ENCODE assay signal across 2 cellular contexts in genomic region chr12:29692237-29692636, GRCh38.
TF ChIP-seq lines count a peak whose summit lies in the region.

No MANE protein-coding gene starts in this region.

TF ChIP-seq in GM23338, 12 proteins besides CTCF, POLR2A, EP300 and RAD21 (continued from another document):
- TF ChIP-seq REST (IDR thresholded peaks at IDR 0.05; ENCODE audit: unreplicated experiment) (no peak), ZNF331 (CRISPR knock-in tag; IDR thresholded peaks at IDR 0.05; ENCODE audit: low read depth) (no peak), STAT1 (IDR thresholded peaks at IDR 0.05; ENCODE audit: unreplicated experiment) (no peak), POLR2AphosphoS5 (IDR thresholded peaks at IDR 0.05; ENCODE audit: low read depth) (no peak), JUNB (IDR thresholded peaks at IDR 0.05; ENCODE audit: unreplicated experiment) (no peak), EZH2 (IDR thresholded peaks at IDR 0.05; ENCODE audit: low read depth, unreplicated experiment) (no peak), NANOG (IDR thresholded peaks at IDR 0.05; ENCODE audit: borderline replicate concordance) (no peak), ETS1 (IDR thresholded peaks at IDR 0.05) (no peak), ZNF462 (CRISPR knock-in tag; IDR thresholded peaks at IDR 0.05) (no peak), ZNF114 (CRISPR knock-in tag; IDR thresholded peaks at IDR 0.05) (no peak), CREB1 (CRISPR knock-in tag; IDR thresholded peaks at IDR 0.05; ENCODE audit: low read depth) (no peak)
TF ChIP-seq in GM23338: peak in this region for 0.

TF ChIP-seq in GM12878, 131 proteins besides CTCF, POLR2A, EP300 and RAD21 (continued from another document and continues in another):
- TF ChIP-seq MYC (IDR thresholded peaks at IDR 0.05; ENCODE audit: insufficient read depth, insufficient read length, insufficient replicate concordance, low read length, severe bottlenecking), result no peak
- TF ChIP-seq PAX5 (IDR thresholded peaks at IDR 0.05; ENCODE audit: borderline replicate concordance, low read depth, low read length), result peak; percentile 30; the same call in 1 of the 2 replicates
- TF ChIP-seq RELB (IDR thresholded peaks at IDR 0.05; ENCODE audit: low read depth), result peak; percentile 73
- TF ChIP-seq ZNF687 (IDR thresholded peaks at IDR 0.05), result no peak
- TF ChIP-seq ZBTB33 (IDR thresholded peaks at IDR 0.05), result no peak
- TF ChIP-seq TCF3 (IDR thresholded peaks at IDR 0.05; ENCODE audit: borderline replicate concordance, insufficient read depth, low read depth, low read length), result no peak
- no peak for TF ChIP-seq MTA3 (IDR thresholded peaks at IDR 0.05; ENCODE audit: borderline replicate concordance, low read length)
- TF ChIP-seq KLF5 (IDR thresholded peaks at IDR 0.05; ENCODE audit: partially characterized antibody), result no peak
- TF ChIP-seq MTA2 (IDR thresholded peaks at IDR 0.05; ENCODE audit: low read depth), result peak; percentile 93
- TF ChIP-seq SPI1 (IDR thresholded peaks at IDR 0.05; ENCODE audit: borderline replicate concordance, insufficient read depth, low read depth, low read length), result no peak
- TF ChIP-seq CUX1 (IDR thresholded peaks at IDR 0.05; ENCODE audit: insufficient replicate concordance, low read depth, low read length), result peak; percentile 33
- TF ChIP-seq ZBTB11 (CRISPR knock-in tag; IDR thresholded peaks at IDR 0.05), result no peak
- peak; percentile 58 for TF ChIP-seq ATF7 (IDR thresholded peaks at IDR 0.05; ENCODE audit: low read depth)
- TF ChIP-seq POLR2AphosphoS2 (IDR thresholded peaks at IDR 0.05; ENCODE audit: low read depth, low read length), result no peak
- TF ChIP-seq ZNF24 (IDR thresholded peaks at IDR 0.05), result peak; percentile 62; the same call in 1 of the 2 replicates
- peak; percentile 90; the same call in 1 of the 2 replicates for TF ChIP-seq IRF4 (IDR thresholded peaks at IDR 0.05; ENCODE audit: low read depth, low read length)
- TF ChIP-seq FOXK2 (IDR thresholded peaks at IDR 0.05), result no peak
- no peak for TF ChIP-seq YBX1 (IDR thresholded peaks at IDR 0.05)
- TF ChIP-seq GATAD2B (conservative IDR thresholded peaks at IDR 0.05; ENCODE audit: low read depth), result peak; percentile 66; the same call in 1 of the 2 replicates
- peak; percentile 87; the same call in 1 of the 2 replicates for TF ChIP-seq BACH1 (IDR thresholded peaks at IDR 0.05; ENCODE audit: borderline replicate concordance)
- no peak for TF ChIP-seq EED (IDR thresholded peaks at IDR 0.05; ENCODE audit: low read depth)
- no peak for TF ChIP-seq CEBPZ (IDR thresholded peaks at IDR 0.05; ENCODE audit: low read depth, low read length)
- TF ChIP-seq ASH2L (IDR thresholded peaks at IDR 0.05; ENCODE audit: borderline replicate concordance, low read depth), result no peak
- TF ChIP-seq DPF2 (IDR thresholded peaks at IDR 0.05), result peak; percentile 96
- no peak for TF ChIP-seq TCF12 (IDR thresholded peaks at IDR 0.05; ENCODE audit: low read depth, low read length)
- no peak for TF ChIP-seq MXI1 (IDR thresholded peaks at IDR 0.05; ENCODE audit: low read depth, low read length)
- TF ChIP-seq BCL11A (IDR thresholded peaks at IDR 0.05; ENCODE audit: low read depth, low read length), result peak; percentile 89
- TF ChIP-seq EGR1 (IDR thresholded peaks at IDR 0.05; ENCODE audit: borderline replicate concordance in 1 of 2, low read depth in 2 of 2, low read length in 2 of 2), result no peak
- TF ChIP-seq TBL1XR1 (IDR thresholded peaks at IDR 0.05; ENCODE audit: low read depth, low read length), result no peak
- no peak for TF ChIP-seq ETV6 (conservative IDR thresholded peaks at IDR 0.05 in 1 of 2, IDR thresholded peaks at IDR 0.05 in 1 of 2; ENCODE audit: borderline replicate concordance in 1 of 2, low read depth in 1 of 2)
- no peak for TF ChIP-seq STAT3 (IDR thresholded peaks at IDR 0.05; ENCODE audit: low read depth, low read length)
- peak; percentile 33 for TF ChIP-seq MEF2B (IDR thresholded peaks at IDR 0.05; ENCODE audit: partially characterized antibody, poor library complexity, severe bottlenecking)
- no peak for TF ChIP-seq ZSCAN29 (IDR thresholded peaks at IDR 0.05)
- TF ChIP-seq ZNF217 (IDR thresholded peaks at IDR 0.05), result peak; percentile 74
- no peak for TF ChIP-seq MEF2A (IDR thresholded peaks at IDR 0.05; ENCODE audit: insufficient read depth, low read depth, low read length)
- TF ChIP-seq BHLHE40 (IDR thresholded peaks at IDR 0.05; ENCODE audit: borderline replicate concordance in 1 of 2, low read depth in 2 of 2, low read length in 1 of 2), result peak in 1 of 2 experiments; percentile 37; a peak in 1 of 4 replicates
